In genomic region chr11:119702261-119702591, GRCh38 we compare ENCODE assay signal across 17 cellular contexts. TPM values are rescaled to one million over a fixed set of nuclear protein-coding genes. Genes with fewer than 3 reads are reported as not detected.
DNase-seq lines count a peak whose midpoint lies in the region; ATAC-seq and TF ChIP-seq lines count a peak whose summit lies in the region.
"Had no signal": no experiment of that assay in that cellular context is flagged by ENCODE, and none has a peak within 500 bp of the region (broad histone marks: within the 10 kb centered on the region; RNA-seq: fewer than 3 reads in every experiment).

No MANE protein-coding gene starts in this region.

- no peaks in the 10 kb centered on the region for H3K27me3 Mint-ChIP-seq in stimulated activated naive B cell treated with anti-CD40 and anti-IgM and Interleukin-4, amounts not matched to agents 10 μg/mL and 1 μg/mL and 100 μg/mL, for 72 hours
- H3K27me3 Mint-ChIP-seq: activated T-helper 17 cell treated with anti-CD3 and anti-CD28 coated beads, Interleukin-2, amount 50 U/mL, for 72 hours had no signal

- no peak overlapping the region for H2BK120ac ChIP-seq in IMR-90 (ENCODE audit: low read depth, low read length)

- no peaks in the 10 kb centered on the region for H3K36me3 ChIP-seq in IMR-90 (ENCODE audit: control insufficient read depth, insufficient read depth, low read length)
- peaks cover 7% of the 10 kb centered on the region for H3K36me3 ChIP-seq in suprapubic skin
- H3K36me3 ChIP-seq: heart left ventricle had no signal

- CTCF ChIA-PET in IMR-90 (lab: Yijun Ruan, JAX): interaction anchor here (0.9 to 1.5 kb wide), 2 partner anchors 19 to 26 kb away, joined by 3 read pairs; no protein-coding TSS in a partner anchor

- TF ChIP-seq POLR2A in IMR-90 (IDR thresholded peaks at IDR 0.05; ENCODE audit: low read depth, low read length) (no peak), suprapubic skin (IDR thresholded peaks at IDR 0.05) (no peak)

- H2BK5ac ChIP-seq in IMR-90 (ENCODE audit: low read depth, low read length, poor library complexity, severe bottlenecking): no peak overlapping the region

- H2BK20ac ChIP-seq in IMR-90 (ENCODE audit: low read depth, low read length): no peak overlapping the region

- no peak overlapping the region for H3K27ac Mint-ChIP-seq in stimulated activated naive B cell treated with anti-CD40 and anti-IgM and Interleukin-4, amounts not matched to agents 10 μg/mL and 1 μg/mL and 100 μg/mL, for 72 hours
- H3K27ac Mint-ChIP-seq: activated T-helper 17 cell treated with anti-CD3 and anti-CD28 coated beads, Interleukin-2, amount 50 U/mL, for 72 hours had no signal

- H3K18ac ChIP-seq in IMR-90 (ENCODE audit: low read depth, low read length): no peak overlapping the region

- H3K4me1 ChIP-seq in IMR-90 (ENCODE audit: control insufficient read depth, insufficient read depth, low read length) (no peaks in the 10 kb centered on the region), suprapubic skin (peaks cover 79% of the 10 kb centered on the region)

- H3K4me3 ChIP-seq in IMR-90 (ENCODE audit: insufficient read depth, low read depth, low read length): no peak overlapping the region
- H3K4me3 ChIP-seq in suprapubic skin: no peak overlapping the region
- H3K4me3 ChIP-seq: heart left ventricle had no signal

- no peak overlapping the region for H4K8ac ChIP-seq in IMR-90 (ENCODE audit: low read depth in 2 of 2, low read length in 2 of 2)

- H3K9me1 ChIP-seq in IMR-90 (ENCODE audit: insufficient read depth, low read length): no peaks in the 10 kb centered on the region; the same call in 1 of the 2 replicates

- H4K91ac ChIP-seq in IMR-90 (ENCODE audit: insufficient read depth, low read depth, low read length): no peak overlapping the region

- H3K27ac ChIP-seq in IMR-90 (ENCODE audit: insufficient read depth, low read length) (no peak overlapping the region), suprapubic skin (peak overlapping the region; percentile 91)

- no peak overlapping the region for H3K14ac ChIP-seq in IMR-90 (replicated peaks; ENCODE audit: low read depth, low read length)

- H3K4me3 Mint-ChIP-seq in stimulated activated naive B cell treated with anti-CD40 and anti-IgM and Interleukin-4, amounts not matched to agents 10 μg/mL and 1 μg/mL and 100 μg/mL, for 72 hours: no peak overlapping the region
- H3K4me3 Mint-ChIP-seq: activated T-helper 17 cell treated with anti-CD3 and anti-CD28 coated beads, Interleukin-2, amount 50 U/mL, for 72 hours; naive thymus-derived CD4-positive, alpha-beta T cell had no signal

- H3K27me3 ChIP-seq in IMR-90 (ENCODE audit: control insufficient read depth, insufficient read depth, low read length): no peaks in the 10 kb centered on the region
- H3K27me3 ChIP-seq in suprapubic skin: no peaks in the 10 kb centered on the region
- H3K27me3 ChIP-seq: heart left ventricle had no signal

- no peaks in the 10 kb centered on the region for H3K9me3 Mint-ChIP-seq in stimulated activated naive B cell treated with anti-CD40 and anti-IgM and Interleukin-4, amounts not matched to agents 10 μg/mL and 1 μg/mL and 100 μg/mL, for 72 hours
- H3K9me3 Mint-ChIP-seq: activated T-helper 17 cell treated with anti-CD3 and anti-CD28 coated beads, Interleukin-2, amount 50 U/mL, for 72 hours; naive thymus-derived CD4-positive, alpha-beta T cell had no signal

- no peak overlapping the region for H3K23ac ChIP-seq in IMR-90 (ENCODE audit: low read depth, low read length)

- dilution Hi-C loops in IMR-90 (cut with HindIII; ENCODE audit: low sequenced_read_pairs, unreplicated experiment): no loop called here

- ATAC-seq in IMR-90 (ENCODE audit: low read depth) (peak; percentile 49; the same call in 1 of the 2 replicates), SK-N-SH treated with all-trans-retinoic acid at 6 μM for 48 hours (peak; percentile 69), GM19324 (IDR thresholded peaks at IDR 0.05; ENCODE audit: low FRiP score, unreplicated experiment) (no peak)
- no peak for ATAC-seq in stimulated activated naive B cell treated with anti-CD40 and anti-IgM and Interleukin-4, amounts not matched to agents 10 μg/mL and 1 μg/mL and 100 μg/mL, for 72 hours (replicated peaks)
- ATAC-seq: activated T-helper 17 cell treated with anti-CD3 and anti-CD28 coated beads, Interleukin-2, amount 50 U/mL, for 72 hours; heart left ventricle; naive thymus-derived CD4-positive, alpha-beta T cell; sciatic nerve had no signal

- no peak overlapping the region for H2BK15ac ChIP-seq in IMR-90 (ENCODE audit: low read depth, low read length)

- H4K5ac ChIP-seq in IMR-90 (ENCODE audit: low read depth, low read length): no peak overlapping the region

- TF ChIP-seq CTCF in IMR-90 (conservative IDR thresholded peaks at IDR 0.05; ENCODE audit: low read depth, low read length) (no peak), suprapubic skin (IDR thresholded peaks at IDR 0.05) (no peak)

- H2AK9ac ChIP-seq in IMR-90 (replicated peaks; ENCODE audit: low read depth, low read length, poor library complexity): peak overlapping the region; percentile 26

- no peak overlapping the region for H3K56ac ChIP-seq in IMR-90 (ENCODE audit: extremely low read depth, insufficient read depth, low read length)

- no peak for TF ChIP-seq EP300 in suprapubic skin (IDR thresholded peaks at IDR 0.05)

- intact Hi-C loops in IMR-90 (cut with micrococcal nuclease): loop anchor here (10.0 kb wide), 1 partner anchor 1113 kb away; no protein-coding TSS in a partner anchor

- no CpG with 5 or more reads among the region's 6 CpGs for WGBS in IMR-90 (ENCODE audit: extremely low coverage in 2 of 2, insufficient read length in 1 of 2), 2 experiments
- WGBS in suprapubic skin: 78% methylated on average over 6 of the region's 6 CpGs

- H3K9me3 ChIP-seq in IMR-90 (ENCODE audit: control insufficient read depth, insufficient read depth, low read length): no peaks in the 10 kb centered on the region
- H3K9me3 ChIP-seq in suprapubic skin: no peaks in the 10 kb centered on the region
- H3K9me3 ChIP-seq: heart left ventricle had no signal

- no peak overlapping the region for H3K9ac ChIP-seq in IMR-90 (ENCODE audit: low read depth, low read length)

- no TSS peak for BruUV-seq in IMR-90 (replicated peaks; lab: Mats Ljungman, UMichigan)

- peak overlapping the region; percentile 28 for H2AFZ ChIP-seq in IMR-90 (replicated peaks; ENCODE audit: low read length, poor library complexity)

- POLR2A ChIA-PET in IMR-90 (lab: Charles Lee; ENCODE audit: unreplicated experiment): no interaction called here

- no peaks in the 10 kb centered on the region for H3K36me3 Mint-ChIP-seq in stimulated activated naive B cell treated with anti-CD40 and anti-IgM and Interleukin-4, amounts not matched to agents 10 μg/mL and 1 μg/mL and 100 μg/mL, for 72 hours
- H3K36me3 Mint-ChIP-seq: naive thymus-derived CD4-positive, alpha-beta T cell had no signal

- H3K4me2 ChIP-seq in IMR-90 (ENCODE audit: low read depth, low read length): no peak overlapping the region

- no peak overlapping the region for H3K4ac ChIP-seq in IMR-90 (ENCODE audit: low read depth, low read length)

- H2AK5ac ChIP-seq in IMR-90 (ENCODE audit: low read depth, low read length): no peak overlapping the region

- no peaks in the 10 kb centered on the region for H3K4me1 Mint-ChIP-seq in stimulated activated naive B cell treated with anti-CD40 and anti-IgM and Interleukin-4, amounts not matched to agents 10 μg/mL and 1 μg/mL and 100 μg/mL, for 72 hours
- H3K4me1 Mint-ChIP-seq: activated T-helper 17 cell treated with anti-CD3 and anti-CD28 coated beads, Interleukin-2, amount 50 U/mL, for 72 hours had no signal

- no peak for TF ChIP-seq RAD21 in IMR-90 (IDR thresholded peaks at IDR 0.05; ENCODE audit: low read length)

- DNase-seq in IMR-90 (peak; percentile 60), fibroblast of peridontal ligament (ENCODE audit: extremely low read depth) (peak; percentile 8), suprapubic skin (ENCODE audit: low spot score in 2 of 2) (no peak), 8988T (no peak)
- DNase-seq in stimulated activated naive B cell treated with anti-CD40 and anti-IgM and Interleukin-4, amounts not matched to agents 10 μg/mL and 1 μg/mL and 100 μg/mL, for 72 hours: no peak
- DNase-seq: activated CD4-positive, alpha-beta T cell treated with anti-CD3 and anti-CD28 coated beads, Interleukin-2, amount 50 U/mL, for 48 hours; amygdala; effector CD4-positive, alpha-beta T cell; heart left ventricle; naive thymus-derived CD4-positive, alpha-beta T cell; NCI-H1092; NCI-H345; RPMI8226 had no signal

- H3K79me1 ChIP-seq in IMR-90 (ENCODE audit: low read depth in 1 of 2, low read length in 2 of 2): no peaks in the 10 kb centered on the region

- no peaks in the 10 kb centered on the region for H4K20me1 ChIP-seq in IMR-90 (ENCODE audit: insufficient read depth, low read length)

- in situ Hi-C loops in IMR-90 (cut with MboI; ENCODE audit: low sequenced_read_pairs): no loop called here

TF ChIP-seq in IMR-90, 13 proteins besides CTCF, POLR2A, EP300 and RAD21:
- TF ChIP-seq BHLHE40 (IDR thresholded peaks at IDR 0.05; ENCODE audit: low read depth, low read length): no peak
- no peak for TF ChIP-seq NFE2L2 (IDR thresholded peaks at IDR 0.05; ENCODE audit: low read depth, low read length)
- TF ChIP-seq FOS (IDR thresholded peaks at IDR 0.05; ENCODE audit: low read depth, low read length): no peak
- no peak for TF ChIP-seq MAFK (IDR thresholded peaks at IDR 0.05; ENCODE audit: low read depth, low read length)

TF ChIP-seq in SK-N-SH treated with all-trans-retinoic acid at 6 μM for 48 hours, 23 proteins besides CTCF, POLR2A, EP300 and RAD21:
- TF ChIP-seq GLIS3 (CRISPR knock-in tag; IDR thresholded peaks at IDR 0.05): no peak

RNA-seq across cellular contexts. Expression of gene NECTIN1, which starts 26.8 kb away (rescaled TPM):
- total RNA-seq in IMR-90 (2012; rRNA removed) (1.7 and 2.3 TPM in 2 replicates), suprapubic skin (100 to 1,000 TPM; 112 to 176 (median 164) TPM)
- 3.0 and 4.2 TPM in 2 replicates for polyA plus RNA-seq in IMR-90 (2012; rRNA removed)
- polyA plus RNA-seq in IMR-90 (2012; cell fraction: cytosol; rRNA removed): 2.8 and 3.4 TPM in 2 replicates
- polyA plus RNA-seq in IMR-90 (2012; cell fraction: nucleus; rRNA removed; ENCODE audit: low replicate concordance): 2.2 and 3.3 TPM in 2 replicates

Comparison
In these comparisons a context has a peak if more than half of its experiments do, and no peak if none do; other contexts are left out.
1. ATAC-seq: peak in IMR-90 (single experiment) and SK-N-SH treated with all-trans-retinoic acid at 6 μM for 48 hours (single experiment); none in stimulated activated naive B cell treated with anti-CD40 and anti-IgM and Interleukin-4, amounts not matched to agents 10 μg/mL and 1 μg/mL and 100 μg/mL, for 72 hours (0 of 2) and GM19324 (single experiment).
2. DNase-seq: peak in IMR-90 (single experiment) and fibroblast of peridontal ligament (single experiment); none in suprapubic skin (0 of 2), 8988T (single experiment) and stimulated activated naive B cell treated with anti-CD40 and anti-IgM and Interleukin-4, amounts not matched to agents 10 μg/mL and 1 μg/mL and 100 μg/mL, for 72 hours (single experiment).
3. RNA of gene NECTIN1, which starts 26.8 kb away (total RNA-seq): 112 to 176 TPM in suprapubic skin; 1.7 to 2.3 TPM in IMR-90; every median in the first group is over 10 times any median in the second.